Comparison of ENCODE assay signal across 2 cellular contexts in genomic region chr1:84796201-84796600, GRCh38.
TF ChIP-seq lines count a peak whose summit lies in the region.

No MANE protein-coding gene starts in this region.

TF ChIP-seq in HepG2, 621 proteins besides CTCF, POLR2A, EP300 and RAD21 (continued from another document and continues in another):
- TF ChIP-seq SALL1 (CRISPR knock-in tag; IDR thresholded peaks at IDR 0.05) (peak; percentile 26; the same call in 1 of the 2 replicates), KDM4B (CRISPR knock-in tag; IDR thresholded peaks at IDR 0.05) (no peak), BCLAF1 (IDR thresholded peaks at IDR 0.05) (no peak), KDM6A (CRISPR knock-in tag; IDR thresholded peaks at IDR 0.05; ENCODE audit: low read depth) (no peak), RARA (CRISPR knock-in tag; IDR thresholded peaks at IDR 0.05) (peak; percentile 84), RXRB (CRISPR knock-in tag; IDR thresholded peaks at IDR 0.05; ENCODE audit: borderline replicate concordance) (0 out of 2 replicates have a peak, but pooled peaks have one; percentile 29), CBFB (CRISPR knock-in tag; IDR thresholded peaks at IDR 0.05) (0 out of 2 replicates have a peak, but pooled peaks have one; percentile 34), FOSL1 (CRISPR knock-in tag; IDR thresholded peaks at IDR 0.05; ENCODE audit: borderline replicate concordance) (peak; percentile 27; the same call in 1 of the 2 replicates), ETV5 (CRISPR knock-in tag; IDR thresholded peaks at IDR 0.05; ENCODE audit: borderline replicate concordance) (peak; percentile 25; the same call in 1 of the 2 replicates), BHLHE40 (IDR thresholded peaks at IDR 0.05; ENCODE audit: low read length) (0 out of 2 replicates have a peak, but pooled peaks have one; percentile 15), ELF3 (CRISPR knock-in tag; IDR thresholded peaks at IDR 0.05) (0 out of 2 replicates have a peak, but pooled peaks have one; percentile 10), NR2F2 (IDR thresholded peaks at IDR 0.05; ENCODE audit: borderline replicate concordance, low read depth) (peak; percentile 65; the same call in 1 of the 2 replicates), NCOA2 (CRISPR knock-in tag; IDR thresholded peaks at IDR 0.05) (peak; percentile 53; the same call in 1 of the 2 replicates)
- TF ChIP-seq, protein P1, sequence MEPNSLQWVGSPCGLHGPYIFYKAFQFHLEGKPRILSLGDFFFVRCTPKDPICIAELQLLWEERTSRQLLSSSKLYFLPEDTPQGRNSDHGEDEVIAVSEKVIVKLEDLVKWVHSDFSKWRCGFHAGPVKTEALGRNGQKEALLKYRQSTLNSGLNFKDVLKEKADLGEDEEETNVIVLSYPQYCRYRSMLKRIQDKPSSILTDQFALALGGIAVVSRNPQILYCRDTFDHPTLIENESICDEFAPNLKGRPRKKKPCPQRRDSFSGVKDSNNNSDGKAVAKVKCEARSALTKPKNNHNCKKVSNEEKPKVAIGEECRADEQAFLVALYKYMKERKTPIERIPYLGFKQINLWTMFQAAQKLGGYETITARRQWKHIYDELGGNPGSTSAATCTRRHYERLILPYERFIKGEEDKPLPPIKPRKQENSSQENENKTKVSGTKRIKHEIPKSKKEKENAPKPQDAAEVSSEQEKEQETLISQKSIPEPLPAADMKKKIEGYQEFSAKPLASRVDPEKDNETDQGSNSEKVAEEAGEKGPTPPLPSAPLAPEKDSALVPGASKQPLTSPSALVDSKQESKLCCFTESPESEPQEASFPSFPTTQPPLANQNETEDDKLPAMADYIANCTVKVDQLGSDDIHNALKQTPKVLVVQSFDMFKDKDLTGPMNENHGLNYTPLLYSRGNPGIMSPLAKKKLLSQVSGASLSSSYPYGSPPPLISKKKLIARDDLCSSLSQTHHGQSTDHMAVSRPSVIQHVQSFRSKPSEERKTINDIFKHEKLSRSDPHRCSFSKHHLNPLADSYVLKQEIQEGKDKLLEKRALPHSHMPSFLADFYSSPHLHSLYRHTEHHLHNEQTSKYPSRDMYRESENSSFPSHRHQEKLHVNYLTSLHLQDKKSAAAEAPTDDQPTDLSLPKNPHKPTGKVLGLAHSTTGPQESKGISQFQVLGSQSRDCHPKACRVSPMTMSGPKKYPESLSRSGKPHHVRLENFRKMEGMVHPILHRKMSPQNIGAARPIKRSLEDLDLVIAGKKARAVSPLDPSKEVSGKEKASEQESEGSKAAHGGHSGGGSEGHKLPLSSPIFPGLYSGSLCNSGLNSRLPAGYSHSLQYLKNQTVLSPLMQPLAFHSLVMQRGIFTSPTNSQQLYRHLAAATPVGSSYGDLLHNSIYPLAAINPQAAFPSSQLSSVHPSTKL (CRISPR knock-in tag; IDR thresholded peaks at IDR 0.05), result peak; percentile 79
- TF ChIP-seq, protein P2, sequence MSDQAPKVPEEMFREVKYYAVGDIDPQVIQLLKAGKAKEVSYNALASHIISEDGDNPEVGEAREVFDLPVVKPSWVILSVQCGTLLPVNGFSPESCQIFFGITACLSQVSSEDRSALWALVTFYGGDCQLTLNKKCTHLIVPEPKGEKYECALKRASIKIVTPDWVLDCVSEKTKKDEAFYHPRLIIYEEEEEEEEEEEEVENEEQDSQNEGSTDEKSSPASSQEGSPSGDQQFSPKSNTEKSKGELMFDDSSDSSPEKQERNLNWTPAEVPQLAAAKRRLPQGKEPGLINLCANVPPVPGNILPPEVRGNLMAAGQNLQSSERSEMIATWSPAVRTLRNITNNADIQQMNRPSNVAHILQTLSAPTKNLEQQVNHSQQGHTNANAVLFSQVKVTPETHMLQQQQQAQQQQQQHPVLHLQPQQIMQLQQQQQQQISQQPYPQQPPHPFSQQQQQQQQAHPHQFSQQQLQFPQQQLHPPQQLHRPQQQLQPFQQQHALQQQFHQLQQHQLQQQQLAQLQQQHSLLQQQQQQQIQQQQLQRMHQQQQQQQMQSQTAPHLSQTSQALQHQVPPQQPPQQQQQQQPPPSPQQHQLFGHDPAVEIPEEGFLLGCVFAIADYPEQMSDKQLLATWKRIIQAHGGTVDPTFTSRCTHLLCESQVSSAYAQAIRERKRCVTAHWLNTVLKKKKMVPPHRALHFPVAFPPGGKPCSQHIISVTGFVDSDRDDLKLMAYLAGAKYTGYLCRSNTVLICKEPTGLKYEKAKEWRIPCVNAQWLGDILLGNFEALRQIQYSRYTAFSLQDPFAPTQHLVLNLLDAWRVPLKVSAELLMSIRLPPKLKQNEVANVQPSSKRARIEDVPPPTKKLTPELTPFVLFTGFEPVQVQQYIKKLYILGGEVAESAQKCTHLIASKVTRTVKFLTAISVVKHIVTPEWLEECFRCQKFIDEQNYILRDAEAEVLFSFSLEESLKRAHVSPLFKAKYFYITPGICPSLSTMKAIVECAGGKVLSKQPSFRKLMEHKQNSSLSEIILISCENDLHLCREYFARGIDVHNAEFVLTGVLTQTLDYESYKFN (CRISPR knock-in tag; conservative IDR thresholded peaks at IDR 0.05), result peak; percentile 40
- TF ChIP-seq, protein P3, sequence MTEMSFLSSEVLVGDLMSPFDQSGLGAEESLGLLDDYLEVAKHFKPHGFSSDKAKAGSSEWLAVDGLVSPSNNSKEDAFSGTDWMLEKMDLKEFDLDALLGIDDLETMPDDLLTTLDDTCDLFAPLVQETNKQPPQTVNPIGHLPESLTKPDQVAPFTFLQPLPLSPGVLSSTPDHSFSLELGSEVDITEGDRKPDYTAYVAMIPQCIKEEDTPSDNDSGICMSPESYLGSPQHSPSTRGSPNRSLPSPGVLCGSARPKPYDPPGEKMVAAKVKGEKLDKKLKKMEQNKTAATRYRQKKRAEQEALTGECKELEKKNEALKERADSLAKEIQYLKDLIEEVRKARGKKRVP (CRISPR knock-in tag; IDR thresholded peaks at IDR 0.05), result no peak

TF ChIP-seq in GM23338, 12 proteins besides CTCF, POLR2A, EP300 and RAD21 (continued from another document):
- TF ChIP-seq REST (IDR thresholded peaks at IDR 0.05; ENCODE audit: unreplicated experiment), result no peak
- TF ChIP-seq EZH2 (IDR thresholded peaks at IDR 0.05; ENCODE audit: low read depth, unreplicated experiment), result no peak
- TF ChIP-seq POLR2AphosphoS5 (IDR thresholded peaks at IDR 0.05; ENCODE audit: low read depth), result no peak
- no peak for TF ChIP-seq EZH2phosphoT487 (IDR thresholded peaks at IDR 0.05; ENCODE audit: unreplicated experiment)
- no peak for TF ChIP-seq ZNF462 (CRISPR knock-in tag; IDR thresholded peaks at IDR 0.05)
- no peak for TF ChIP-seq ZNF114 (CRISPR knock-in tag; IDR thresholded peaks at IDR 0.05)
- TF ChIP-seq STAT1 (IDR thresholded peaks at IDR 0.05; ENCODE audit: unreplicated experiment), result no peak
- no peak for TF ChIP-seq NANOG (IDR thresholded peaks at IDR 0.05; ENCODE audit: borderline replicate concordance)
- no peak for TF ChIP-seq ZNF331 (CRISPR knock-in tag; IDR thresholded peaks at IDR 0.05; ENCODE audit: low read depth)
- no peak for TF ChIP-seq ETS1 (IDR thresholded peaks at IDR 0.05)
